In genomic region chr16:10743610-10744369, GRCh38 we compare ENCODE assay signal across 8 cellular contexts. TPM values are rescaled to one million over a fixed set of nuclear protein-coding genes. Genes with fewer than 3 reads are reported as not detected.
DNase-seq lines count a peak whose midpoint lies in the region; ATAC-seq and TF ChIP-seq lines count a peak whose summit lies in the region.

Gene NUBP1, plus strand, starts transcription at chr16:10743842. Its CDS starts 22 bp downstream, at chr16:10743864.

- H3K4me1 ChIP-seq in OCI-LY7 (ENCODE audit: insufficient read depth, low read length, poor library complexity, severe bottlenecking) (peaks cover 32% of the 10 kb centered on the region), mononuclear cell (ENCODE audit: insufficient read depth, low read length) (peaks cover 20% of the 10 kb centered on the region)

- intact Hi-C loops in OCI-LY7 (cut with micrococcal nuclease; ENCODE audit: unreplicated experiment) = loop anchor here (2.0 to 10.0 kb wide), 3 partner anchors 133 to 1649 kb away; partner anchors contain the start of genes CIITA and HAPSTR1

- POLR2A ChIA-PET in OCI-LY7 (lab: Charles Lee) = interaction anchor here (0.6 to 3.0 kb wide), 14 partner anchors 9 to 343 kb away, joined by 3 to 13 read pairs (median 4); partner anchors contain the start of genes CIITA and DEXI

- peak within 1 kb of the TSS; percentile 75 for H3K27ac ChIP-seq in OCI-LY7 (ENCODE audit: low read depth, low read length, poor library complexity, severe bottlenecking)

- peak within 1 kb of the TSS; percentile 91 for H3K4me2 ChIP-seq in OCI-LY7 (ENCODE audit: low read length)

- DNase-seq in D341Med (ENCODE audit: low spot score) (peak; percentile 94), HuH-7.5 (ENCODE audit: low spot score) (peak; percentile 88), OCI-LY7 (ENCODE audit: low spot score) (peak; percentile 95), activated T-cell treated with anti-CD3 and anti-CD28 coated beads for 24 hours (ENCODE audit: low read depth) (peak; percentile 100), epidermal melanocyte (ENCODE audit: insufficient read length, low spot score) (peak; percentile 91)
- peak; percentile 98 to 100 for DNase-seq in stimulated activated CD8-positive, alpha-beta memory T cell treated with anti-CD3 and anti-CD28 coated beads, Interleukin-4, amount 100 ng/mL, for 1 hour (ENCODE audit: low read depth in 2 of 2, low spot score in 1 of 2)

- H3K4me3 ChIP-seq in OCI-LY7 (ENCODE audit: low read depth, low read length, poor library complexity, severe bottlenecking) = peak within 1 kb of the TSS; percentile 70
- peak within 1 kb of the TSS; percentile 67 for H3K4me3 ChIP-seq in mononuclear cell (ENCODE audit: low read length)

- no peaks in the 10 kb centered on the region for H4K20me1 ChIP-seq in OCI-LY7 (ENCODE audit: insufficient read depth, low read length)

- no peaks in the 10 kb centered on the region for H3K9me2 ChIP-seq in OCI-LY7 (ENCODE audit: insufficient read depth, low read length)

- TF ChIP-seq CTCF in OCI-LY7 (conservative IDR thresholded peaks at IDR 0.05; ENCODE audit: low read length) = no peak

- peak; percentile 75 for ATAC-seq in GM21515 (IDR thresholded peaks at IDR 0.05; ENCODE audit: unreplicated experiment)

- H3K79me2 ChIP-seq in OCI-LY7 (ENCODE audit: insufficient read depth, low read depth, low read length) = peaks cover 6% of the 10 kb centered on the region; the same call in 1 of the 2 replicates

- CTCF ChIA-PET in OCI-LY7 (lab: Charles Lee; ENCODE audit: unreplicated experiment) = interaction anchor here (0.6 to 1.2 kb wide), 4 partner anchors 59 to 1054 kb away, joined by 3 to 7 read pairs (median 4); no protein-coding TSS in a partner anchor

- H3K9me3 ChIP-seq in OCI-LY7 (ENCODE audit: low read length) (no peaks in the 10 kb centered on the region), mononuclear cell (ENCODE audit: low read depth, low read length) (no peaks in the 10 kb centered on the region)

- BruUV-seq in OCI-LY7 (replicated peaks; lab: Mats Ljungman, UMichigan) = no TSS peak

- H3K27me3 ChIP-seq in mononuclear cell (ENCODE audit: insufficient read depth, low read length) = no peaks in the 10 kb centered on the region

- H2AFZ ChIP-seq in OCI-LY7 (ENCODE audit: low read length) = peak within 1 kb of the TSS; percentile 73

- H3K36me3 ChIP-seq in OCI-LY7 (ENCODE audit: insufficient read depth, low read length) = peaks cover 28% of the 10 kb centered on the region

RNA-seq across cellular contexts. Expression of gene NUBP1, which starts in this region (rescaled TPM):
- total RNA-seq in OCI-LY7 (2014; rRNA removed; shearing (Covaris generic)) = 15.1 and 27.4 TPM in 2 replicates
- 20.7 and 24.4 TPM in 2 replicates for total RNA-seq in OCI-LY7 (2022)
- 22.8 TPM for total RNA-seq in mononuclear cell

Comparison
In these comparisons a context has a peak if more than half of its experiments do, and no peak if none do; other contexts are left out.
1. Peak in every context shown above with its lines: DNase-seq, ATAC-seq, H3K4me3 ChIP-seq and H3K27ac ChIP-seq.